15 cellular contexts compared by ENCODE assay signal in genomic region chr7:67738-68395, GRCh38.
DNase-seq lines count a peak whose midpoint lies in the region; ATAC-seq, FAIRE-seq and TF ChIP-seq lines count a peak whose summit lies in the region.
"Had no signal": no experiment of that assay in that cellular context is flagged by ENCODE, and none has a peak within 500 bp of the region (broad histone marks: within the 10 kb centered on the region; RNA-seq: fewer than 3 reads in every experiment).

No MANE protein-coding gene starts in this region.

- no TSS peak for BruUV-seq in HepG2 (replicated peaks; lab: Mats Ljungman, UMichigan)

- H3K36me3 ChIP-seq in brain microvascular endothelial cell (replicated peaks): no peaks in the 10 kb centered on the region
- H3K36me3 ChIP-seq in HepG2 (replicated peaks in 1 of 2; ENCODE audit: control insufficient read depth in 1 of 2, insufficient read depth in 2 of 2, low read length in 2 of 2): no peaks in the 10 kb centered on the region
- no peaks in the 10 kb centered on the region for H3K36me3 ChIP-seq in aorta (ENCODE audit: control insufficient read depth in 1 of 2, insufficient read depth in 2 of 2, low read length in 1 of 2)
- H3K36me3 ChIP-seq: esophagus squamous epithelium, prostate gland, uterus had no signal

- TF ChIP-seq POLR2A in HepG2 (IDR thresholded peaks at IDR 0.05; ENCODE audit: insufficient read depth in 1 of 2, low read depth in 2 of 2, low read length in 2 of 2): no peak

- no peak overlapping the region for H3K9ac ChIP-seq in HepG2 (ENCODE audit: insufficient read depth, low read depth, low read length)

- H3K9me3 ChIP-seq in HepG2 (ENCODE audit: low read length) (no peaks in the 10 kb centered on the region), aorta (ENCODE audit: control insufficient read depth, low read length) (no peaks in the 10 kb centered on the region)
- H3K9me3 ChIP-seq: esophagus squamous epithelium, prostate gland, uterus had no signal

- H3K4me3 ChIP-seq in brain microvascular endothelial cell (ENCODE audit: low read depth, low read length) (no peak overlapping the region), HepG2 (replicated peaks in 1 of 3; ENCODE audit: insufficient read depth in 1 of 3, low read depth in 2 of 3, low read length in 3 of 3) (no peak overlapping the region), aorta (ENCODE audit: low read length in 2 of 2) (no peak overlapping the region)
- H3K4me3 ChIP-seq: esophagus squamous epithelium, prostate gland, SK-N-MC, uterus had no signal

- intact Hi-C loops in left cardiac atrium (cut with DNase I): no loop called here
- intact Hi-C loops in cardiac septum (cut with DNase I): no loop called here
- intact Hi-C loops in HepG2 (cut with micrococcal nuclease; ENCODE audit: unreplicated experiment): no loop called here
- intact Hi-C loops in aorta (cut with DNase I): no loop called here

- FAIRE-seq in HepG2 (lab: Jason Lieb, UNC): no peak

- in situ Hi-C loops in brain microvascular endothelial cell (cut with HindIII; ENCODE audit: low pct_ligation_motif_present, low sequenced_read_pairs) (no loop called here), HepG2 (cut with HindIII; ENCODE audit: extremely low pct_ligation_motif_present, low pct_unique_long_range_greater_than_20kb) (no loop called here)

- WGBS in HepG2 (ENCODE audit: low lambda C conversion rate): 52% methylated on average over 9 of the region's 11 CpGs
- 95 to 97% methylated on average over 11 of the region's 11 CpGs for WGBS in aorta, 2 donors

- POLR2A ChIA-PET in HepG2 (lab: Yijun Ruan, JAX): no interaction called here

- H2AFZ ChIP-seq in HepG2 (ENCODE audit: low read length): no peak overlapping the region

- no peak for TF ChIP-seq RAD21 in HepG2 (CRISPR knock-in tag; IDR thresholded peaks at IDR 0.05)

- H3K27me3 ChIP-seq in brain microvascular endothelial cell (replicated peaks): no peaks in the 10 kb centered on the region
- H3K27me3 ChIP-seq in HepG2 (ENCODE audit: control insufficient read depth in 1 of 2, insufficient read depth in 2 of 2, low read length in 2 of 2): peaks cover 4 to 41% of the 10 kb centered on the region in 2 experiments; a peak in 3 of 5 replicates
- no peaks in the 10 kb centered on the region for H3K27me3 ChIP-seq in aorta (ENCODE audit: control insufficient read depth in 1 of 2, insufficient read depth in 2 of 2, low read length in 1 of 2)
- H3K27me3 ChIP-seq: uterus had no signal

- no peaks in the 10 kb centered on the region for H3K79me2 ChIP-seq in HepG2 (ENCODE audit: insufficient read depth, low read length)

- TF ChIP-seq EP300 in HepG2 (IDR thresholded peaks at IDR 0.05; ENCODE audit: low read depth in 2 of 2, low read length in 2 of 2) (no peak), HepG2 (CRISPR knock-in tag; IDR thresholded peaks at IDR 0.05; ENCODE audit: borderline replicate concordance) (no peak)

- H4K20me1 ChIP-seq in HepG2 (ENCODE audit: insufficient read depth, low read length): no peaks in the 10 kb centered on the region

- H3K4me1 ChIP-seq in HepG2 (ENCODE audit: insufficient read depth, low read length) (no peaks in the 10 kb centered on the region), aorta (ENCODE audit: control insufficient read depth in 1 of 2, insufficient read depth in 2 of 2, low read length in 2 of 2) (no peaks in the 10 kb centered on the region)
- H3K4me1 ChIP-seq: prostate gland, uterus had no signal

- ATAC-seq in left cardiac atrium: no peak
- no peak for ATAC-seq in HepG2
- ATAC-seq in aorta (ENCODE audit: low FRiP score): no peak
- ATAC-seq: stimulated activated memory B cell treated with anti-CD40 and anti-IgM and Interleukin-4, amounts not matched to agents 10 μg/mL and 1 μg/mL and 100 μg/mL, for 72 hours had no signal

- CTCF ChIA-PET in HepG2 (lab: Yijun Ruan, JAX; ENCODE audit: low intra/inter-chr PET ratio, low total read pairs): no interaction called here

- DNase-seq in left cardiac atrium: peak; percentile 11
- no peak for DNase-seq in cardiac septum (ENCODE audit: low spot score)
- DNase-seq in brain microvascular endothelial cell: no peak
- no peak for DNase-seq in HepG2 (ENCODE audit: low spot score)
- peak; percentile 30 to 42 for DNase-seq in aorta
- no peak for DNase-seq in GF-D8 (lab: John Stamatoyannopoulos, UW)
- no peak for DNase-seq in KG1 (lab: John Stamatoyannopoulos, UW)
- no peak for DNase-seq in stimulated activated CD4-positive, alpha-beta T cell treated with anti-CD3 and anti-CD28 coated beads, Interleukin-4, amount 100 ng/mL, for 24 hours
- DNase-seq: esophagus squamous epithelium, Karpas-422, NCI-H2081 treated with DMSO at 0.1 percent for 48 hours, uterus had no signal

- no peak overlapping the region for H3K27ac ChIP-seq in brain microvascular endothelial cell
- H3K27ac ChIP-seq in HepG2 (ENCODE audit: extremely low read length, insufficient read depth, low read length): no peak overlapping the region
- no peak overlapping the region for H3K27ac ChIP-seq in aorta (ENCODE audit: low read depth in 1 of 2, low read length in 2 of 2)
- H3K27ac ChIP-seq: prostate gland, SK-N-MC, uterus had no signal

- TF ChIP-seq CTCF in brain microvascular endothelial cell (IDR thresholded peaks at IDR 0.05; ENCODE audit: low read depth, low read length, missing control alignments) (peak; percentile 27), HepG2 (CRISPR knock-in tag; IDR thresholded peaks at IDR 0.05) (peak; percentile 28; the same call in 1 of the 2 replicates)

- no peak overlapping the region for H3K4me2 ChIP-seq in HepG2 (ENCODE audit: low read depth, low read length)

TF ChIP-seq in HepG2, 621 proteins besides CTCF, POLR2A, EP300 and RAD21:
- TF ChIP-seq MEF2D (CRISPR knock-in tag; IDR thresholded peaks at IDR 0.05): no peak
- no peak for TF ChIP-seq ZNF773 (CRISPR knock-in tag; IDR thresholded peaks at IDR 0.05; ENCODE audit: borderline replicate concordance)
- no peak for TF ChIP-seq ZNF282 (IDR thresholded peaks at IDR 0.05; ENCODE audit: partially characterized antibody)
- no peak for TF ChIP-seq ZNF253 (CRISPR knock-in tag; IDR thresholded peaks at IDR 0.05; ENCODE audit: borderline replicate concordance)
- TF ChIP-seq RFX3 (CRISPR knock-in tag; IDR thresholded peaks at IDR 0.05): no peak
- TF ChIP-seq ATRX (CRISPR knock-in tag; IDR thresholded peaks at IDR 0.05; ENCODE audit: borderline replicate concordance): no peak
- TF ChIP-seq MXD3 (CRISPR knock-in tag; IDR thresholded peaks at IDR 0.05): no peak
- no peak for TF ChIP-seq AHDC1 (CRISPR knock-in tag; IDR thresholded peaks at IDR 0.05; ENCODE audit: borderline replicate concordance)
- TF ChIP-seq ELF1 (CRISPR knock-in tag; IDR thresholded peaks at IDR 0.05): no peak
- TF ChIP-seq ZNF33A (CRISPR knock-in tag; IDR thresholded peaks at IDR 0.05; ENCODE audit: borderline replicate concordance): no peak
- no peak for TF ChIP-seq DNMT1 (CRISPR knock-in tag; IDR thresholded peaks at IDR 0.05)
- no peak for TF ChIP-seq GATAD1 (CRISPR knock-in tag; IDR thresholded peaks at IDR 0.05)
- no peak for TF ChIP-seq KDM5A (IDR thresholded peaks at IDR 0.05; ENCODE audit: borderline replicate concordance, low read length)
- TF ChIP-seq ZSCAN30 (CRISPR knock-in tag; IDR thresholded peaks at IDR 0.05): no peak
- no peak for TF ChIP-seq HIVEP1 (CRISPR knock-in tag; IDR thresholded peaks at IDR 0.05)
- no peak for TF ChIP-seq NFE2 (CRISPR knock-in tag; IDR thresholded peaks at IDR 0.05)
- no peak for TF ChIP-seq ZKSCAN8 (CRISPR knock-in tag; IDR thresholded peaks at IDR 0.05; ENCODE audit: borderline replicate concordance)
TF ChIP-seq in HepG2: peak in this region for 0.

Comparison
In these comparisons a context has a peak if more than half of its experiments do, and no peak if none do; other contexts are left out.
1. DNase-seq: peak in left cardiac atrium (single experiment) and aorta (2 of 2); none in cardiac septum (single experiment), brain microvascular endothelial cell (single experiment), HepG2 (single experiment), GF-D8 (single experiment), KG1 (single experiment) and stimulated activated CD4-positive, alpha-beta T cell treated with anti-CD3 and anti-CD28 coated beads, Interleukin-4, amount 100 ng/mL, for 24 hours (single experiment).